ENCODE assay signal across 20 cellular contexts in the genomic region with DNA sequence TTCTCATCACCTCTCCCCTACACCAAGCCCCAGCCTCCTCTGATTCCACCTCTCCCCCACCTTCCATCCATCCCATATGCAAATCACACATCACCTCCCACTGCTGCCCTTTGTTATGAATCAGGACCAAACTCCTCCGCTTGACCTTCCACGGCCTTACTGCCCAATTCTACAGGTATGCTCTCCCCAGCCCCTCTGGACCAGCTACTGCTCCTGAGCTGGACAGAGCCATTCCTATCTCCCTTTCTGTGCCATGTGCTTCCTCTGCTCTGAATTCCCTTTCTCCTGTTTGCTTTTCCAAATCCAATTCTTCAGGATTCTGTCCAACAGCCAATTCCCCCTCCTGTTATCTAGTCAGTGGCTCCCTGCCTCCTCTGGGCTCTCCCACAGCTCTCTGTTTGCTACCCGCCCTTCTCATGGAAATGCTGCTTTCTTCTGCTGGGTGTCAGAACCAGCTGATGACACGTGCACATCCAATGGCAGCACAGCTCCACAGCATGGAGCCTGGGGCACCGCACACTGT. TPM values are rescaled to one million over a fixed set of nuclear protein-coding genes. Genes with fewer than 3 reads are reported as not detected.
DNase-seq lines count a peak whose midpoint lies in the region; ATAC-seq and TF ChIP-seq lines count a peak whose summit lies in the region.
"Had no signal": no experiment of that assay in that cellular context is flagged by ENCODE, and none has a peak within 500 bp of the region (broad histone marks: within the 10 kb centered on the region; RNA-seq: fewer than 3 reads in every experiment).

No MANE protein-coding gene starts in this region.

- H3K36me3 Mint-ChIP-seq in chondrocyte (ENCODE audit: low read depth) (no peaks in the 10 kb centered on the region), progenitor cell of endocrine pancreas (ENCODE audit: insufficient read depth) (no peaks in the 10 kb centered on the region), CD14-positive monocyte (no peaks in the 10 kb centered on the region)
- peaks cover 4% of the 10 kb centered on the region for H3K36me3 Mint-ChIP-seq in stimulated activated effector memory CD8-positive, alpha-beta T cell treated with anti-CD3 and anti-CD28 coated beads, Interleukin-12 subunit alpha, Interleukin-12 subunit beta, amount 100 ng/mL, for 72 hours
- H3K36me3 Mint-ChIP-seq: CD4-positive, alpha-beta memory T cell had no signal

- H3K27me3 ChIP-seq in iPS DF 6.9 (ENCODE audit: control insufficient read depth, insufficient read depth, low read length) (no peaks in the 10 kb centered on the region), gastroesophageal sphincter (peaks cover 10% of the 10 kb centered on the region)
- H3K27me3 ChIP-seq: BLaER1, Peyer's patch had no signal

- intact Hi-C loops in CD14-positive monocyte (cut with micrococcal nuclease) = no loop called here

- no peak overlapping the region for H3K4me3 Mint-ChIP-seq in chondrocyte (ENCODE audit: unreplicated experiment)
- no peak overlapping the region for H3K4me3 Mint-ChIP-seq in stimulated activated effector memory CD8-positive, alpha-beta T cell treated with anti-CD3 and anti-CD28 coated beads, Interleukin-12 subunit alpha, Interleukin-12 subunit beta, amount 100 ng/mL, for 72 hours
- no peak overlapping the region for H3K4me3 Mint-ChIP-seq in progenitor cell of endocrine pancreas (ENCODE audit: low read depth)
- no peak overlapping the region for H3K4me3 Mint-ChIP-seq in CD14-positive monocyte
- H3K4me3 Mint-ChIP-seq: CD4-positive, alpha-beta memory T cell had no signal

- DNase-seq in NCI-H82 (lab: John Stamatoyannopoulos, UW) = peak; percentile 27
- no peak for DNase-seq in NCI-H82 treated with DMSO at 0.1 percent for 48 hours (lab: John Stamatoyannopoulos, UW; ENCODE audit: unreplicated experiment)
- peak; percentile 42 for DNase-seq in chondrocyte (ENCODE audit: low spot score)
- peak; percentile 57 for DNase-seq in iPS DF 6.9 (ENCODE audit: low read depth, low spot score)
- no peak for DNase-seq in stimulated activated effector memory CD8-positive, alpha-beta T cell treated with anti-CD3 and anti-CD28 coated beads, Interleukin-12 subunit alpha, Interleukin-12 subunit beta, amount 100 ng/mL, for 72 hours (ENCODE audit: low spot score in 2 of 2)
- no peak for DNase-seq in progenitor cell of endocrine pancreas (ENCODE audit: low spot score, unreplicated experiment)
- DNase-seq in CD14-positive monocyte (ENCODE audit: low spot score) = no peak
- DNase-seq: ACHN; Caco-2; CD4-positive, alpha-beta memory T cell; GM23248; KG1; NCI-H1092; NCI-H1436; NCI-H187 treated with DMSO at 0.1 percent for 48 hours; NK-92 treated with Interleukin-12 subunit alpha and Interleukin-12 subunit beta, amount 100 ng/mL, for 24 hours; Peyer's patch had no signal

- no peaks in the 10 kb centered on the region for H3K9me3 ChIP-seq in iPS DF 6.9 (ENCODE audit: control insufficient read depth, insufficient read depth, low read length)
- H3K9me3 ChIP-seq in gastroesophageal sphincter = no peaks in the 10 kb centered on the region
- H3K9me3 ChIP-seq: BLaER1, Peyer's patch had no signal

- no peak overlapping the region for H3K4me3 ChIP-seq in iPS DF 6.9 (ENCODE audit: low read length)
- H3K4me3 ChIP-seq in gastroesophageal sphincter = no peak overlapping the region
- H3K4me3 ChIP-seq: BLaER1, GM23248, Peyer's patch had no signal

- no peak for TF ChIP-seq POLR2A in gastroesophageal sphincter (IDR thresholded peaks at IDR 0.05)

- H3K4me1 ChIP-seq in iPS DF 6.9 (ENCODE audit: control insufficient read depth, insufficient read depth, low read length) = peaks cover 7% of the 10 kb centered on the region
- H3K4me1 ChIP-seq in gastroesophageal sphincter = no peaks in the 10 kb centered on the region
- H3K4me1 ChIP-seq: BLaER1 had no signal

- no peaks in the 10 kb centered on the region for H3K36me3 ChIP-seq in iPS DF 6.9 (ENCODE audit: control insufficient read depth, insufficient read depth, low read length)
- no peaks in the 10 kb centered on the region for H3K36me3 ChIP-seq in gastroesophageal sphincter
- H3K36me3 ChIP-seq: BLaER1, Peyer's patch had no signal

- H3K27ac ChIP-seq in iPS DF 6.9 (ENCODE audit: low read length) = no peak overlapping the region
- no peak overlapping the region for H3K27ac ChIP-seq in gastroesophageal sphincter
- H3K27ac ChIP-seq: 22Rv1, BLaER1, GM23248, Peyer's patch had no signal

- peak; percentile 24 for ATAC-seq in stimulated activated effector memory CD8-positive, alpha-beta T cell treated with anti-CD3 and anti-CD28 coated beads, Interleukin-12 subunit alpha, Interleukin-12 subunit beta, amount 100 ng/mL, for 72 hours
- ATAC-seq in gastroesophageal sphincter = no peak

- WGBS in iPS DF 6.9 (ENCODE audit: insufficient coverage, insufficient read length) = no CpG with 5 or more reads among the region's 5 CpGs
- WGBS in gastroesophageal sphincter (ENCODE audit: low coverage in 1 of 2), 2 donors = 70% methylated on average over 3 to 4 of the region's 5 CpGs

- H3K9me3 Mint-ChIP-seq in chondrocyte (ENCODE audit: low read depth) (no peaks in the 10 kb centered on the region), progenitor cell of endocrine pancreas (ENCODE audit: low read depth) (no peaks in the 10 kb centered on the region), CD14-positive monocyte (no peaks in the 10 kb centered on the region)
- H3K9me3 Mint-ChIP-seq in stimulated activated effector memory CD8-positive, alpha-beta T cell treated with anti-CD3 and anti-CD28 coated beads, Interleukin-12 subunit alpha, Interleukin-12 subunit beta, amount 100 ng/mL, for 72 hours = no peaks in the 10 kb centered on the region
- H3K9me3 Mint-ChIP-seq: CD4-positive, alpha-beta memory T cell had no signal

- H3K4me1 Mint-ChIP-seq in chondrocyte (ENCODE audit: low read depth) (peaks cover 2% of the 10 kb centered on the region), progenitor cell of endocrine pancreas (ENCODE audit: low read depth) (peaks cover 6% of the 10 kb centered on the region), CD14-positive monocyte (no peaks in the 10 kb centered on the region)
- no peaks in the 10 kb centered on the region for H3K4me1 Mint-ChIP-seq in stimulated activated effector memory CD8-positive, alpha-beta T cell treated with anti-CD3 and anti-CD28 coated beads, Interleukin-12 subunit alpha, Interleukin-12 subunit beta, amount 100 ng/mL, for 72 hours
- H3K4me1 Mint-ChIP-seq: CD4-positive, alpha-beta memory T cell had no signal

- H3K27ac Mint-ChIP-seq in chondrocyte (ENCODE audit: unreplicated experiment) = no peak overlapping the region
- no peak overlapping the region for H3K27ac Mint-ChIP-seq in stimulated activated effector memory CD8-positive, alpha-beta T cell treated with anti-CD3 and anti-CD28 coated beads, Interleukin-12 subunit alpha, Interleukin-12 subunit beta, amount 100 ng/mL, for 72 hours
- H3K27ac Mint-ChIP-seq in progenitor cell of endocrine pancreas = no peak overlapping the region
- H3K27ac Mint-ChIP-seq in CD14-positive monocyte = peak overlapping the region in 1 of 7 donors; percentile 31
- H3K27ac Mint-ChIP-seq: CD4-positive, alpha-beta memory T cell had no signal

- no peak for TF ChIP-seq EP300 in gastroesophageal sphincter (IDR thresholded peaks at IDR 0.05)

- H3K27me3 Mint-ChIP-seq in chondrocyte (ENCODE audit: low read depth) (no peaks in the 10 kb centered on the region), progenitor cell of endocrine pancreas (no peaks in the 10 kb centered on the region), CD14-positive monocyte (ENCODE audit: low read depth in 3 of 3) (peaks cover under 1 to 2% (median 1%) of the 10 kb centered on the region in 3 donors)

- TF ChIP-seq CTCF in chondrocyte (IDR thresholded peaks at IDR 0.05) (no peak), gastroesophageal sphincter (IDR thresholded peaks at IDR 0.05) (no peak), progenitor cell of endocrine pancreas (IDR thresholded peaks at IDR 0.05; ENCODE audit: unreplicated experiment) (no peak), CD14-positive monocyte (IDR thresholded peaks at IDR 0.05) (no peak)

RNA-seq across cellular contexts. Expression of a gene that starts 8.3 kb away (rescaled TPM):
- total RNA-seq in chondrocyte (not detected in 3 replicates), gastroesophageal sphincter (not detected), progenitor cell of endocrine pancreas (0.55 TPM in 1 of 2 replicates, not detected in the other)
- polyA plus RNA-seq in CD14-positive monocyte = not detected
- total RNA-seq: Caco-2; CD4-positive, alpha-beta memory T cell; GM23248 had no signal
- polyA plus RNA-seq: CD4-positive, alpha-beta memory T cell; GM23248 had no signal

Comparison
In these comparisons a context has a peak if more than half of its experiments do, and no peak if none do; other contexts are left out.
1. DNase-seq: peak in NCI-H82 (single experiment), chondrocyte (single experiment) and iPS DF 6.9 (single experiment); none in NCI-H82 treated with DMSO at 0.1 percent for 48 hours (single experiment), stimulated activated effector memory CD8-positive, alpha-beta T cell treated with anti-CD3 and anti-CD28 coated beads, Interleukin-12 subunit alpha, Interleukin-12 subunit beta, amount 100 ng/mL, for 72 hours (0 of 2), progenitor cell of endocrine pancreas (single experiment) and CD14-positive monocyte (single experiment).